In the genomic region with DNA sequence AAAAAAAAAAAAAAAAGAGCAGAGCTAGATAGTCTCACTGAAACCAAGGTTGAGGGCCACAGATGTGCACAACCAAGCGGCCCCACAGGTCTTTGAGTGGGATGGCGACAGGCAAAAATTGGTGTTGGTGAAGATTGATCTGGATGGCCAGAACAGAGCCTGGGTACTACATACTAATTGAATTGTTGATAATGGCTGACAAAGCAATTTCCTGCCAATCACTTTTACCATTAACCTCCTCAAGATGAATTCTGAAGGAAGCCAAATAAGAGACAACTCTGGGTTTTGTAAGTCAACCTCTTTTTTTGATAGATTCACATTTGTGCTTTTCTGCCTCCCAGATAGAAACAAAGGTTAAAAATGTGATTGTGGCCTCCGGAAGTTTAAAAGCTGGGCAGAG, we compare ENCODE assay signal across 9 cellular contexts. TPM values are rescaled to one million over a fixed set of nuclear protein-coding genes. Genes with fewer than 3 reads are reported as not detected.
"Had no signal": no experiment of that assay in that cellular context is flagged by ENCODE, and none has a peak within 500 bp of the region (broad histone marks: within the 10 kb centered on the region; RNA-seq: fewer than 3 reads in every experiment).

No MANE protein-coding gene starts in this region.

- H3K4me3 ChIP-seq: GM23248 had no signal

- H2AFZ ChIP-seq: GM23248 had no signal

- H3K4me2 ChIP-seq: KMS-11 had no signal

- H3K4me3 Mint-ChIP-seq: H9 had no signal

- FAIRE-seq: HTR-8/SVneo had no signal

- H3K4me1 Mint-ChIP-seq: H9 had no signal

- H3K27ac ChIP-seq: GM23248, KMS-11 had no signal

- H3K27ac Mint-ChIP-seq: H9 had no signal

- DNase-seq: GM23248, GOT3, H9, HCEC 1CT, KBM-7 had no signal

- H3K9ac ChIP-seq: GM23248, KMS-11 had no signal

RNA-seq across cellular contexts. Expression of gene CDRT15, which starts 44.9 kb away (rescaled TPM):
- total RNA-seq: GM23248, H4, H9, HT-29 had no signal
- polyA plus RNA-seq: GM23248 had no signal
